In genomic region chr17:42136654-42137051, GRCh38 we compare ENCODE assay signal across 18 cellular contexts. TPM values are rescaled to one million over a fixed set of nuclear protein-coding genes. Genes with fewer than 3 reads are reported as not detected.
DNase-seq lines count a peak whose midpoint lies in the region; ATAC-seq, FAIRE-seq and TF ChIP-seq lines count a peak whose summit lies in the region.
"Had no signal": no experiment of that assay in that cellular context is flagged by ENCODE, and none has a peak within 500 bp of the region (broad histone marks: within the 10 kb centered on the region; RNA-seq: fewer than 3 reads in every experiment).

No MANE protein-coding gene starts in this region.

- H3K9ac ChIP-seq in astrocyte (ENCODE audit: low read length): no peak overlapping the region

- H3K27me3 ChIP-seq in left ventricle myocardium inferior (ENCODE audit: low read depth) (no peaks in the 10 kb centered on the region), astrocyte (ENCODE audit: insufficient read depth, low read length) (no peaks in the 10 kb centered on the region), muscle layer of duodenum (ENCODE audit: low read depth, low read length) (no peaks in the 10 kb centered on the region)

- H3K4me2 ChIP-seq in astrocyte (ENCODE audit: low read length): no peak overlapping the region

- H3K27ac ChIP-seq in left ventricle myocardium inferior (replicated peaks): peak overlapping the region; percentile 90
- no peak overlapping the region for H3K27ac ChIP-seq in astrocyte (ENCODE audit: low read depth, low read length)
- H3K27ac ChIP-seq in muscle layer of duodenum (ENCODE audit: low read length): peak overlapping the region; percentile 66
- H3K27ac ChIP-seq in urinary bladder (ENCODE audit: low read depth): peak overlapping the region; percentile 28

- 87% methylated on average over 3 of the region's 3 CpGs for WGBS in urinary bladder

- peaks cover 82% of the 10 kb centered on the region for H4K20me1 ChIP-seq in astrocyte (ENCODE audit: insufficient read depth, low read length)

- H3K4me1 ChIP-seq in left ventricle myocardium inferior (peaks cover 98% of the 10 kb centered on the region), astrocyte (ENCODE audit: insufficient read depth, low read length) (peaks cover 41% of the 10 kb centered on the region), muscle layer of duodenum (ENCODE audit: control insufficient read depth in 1 of 2, insufficient read depth in 2 of 2, low read length in 2 of 2) (peaks cover 35 to 55% of the 10 kb centered on the region in 2 donors), urinary bladder (ENCODE audit: insufficient read depth) (peaks cover 3% of the 10 kb centered on the region)

- H3K36me3 ChIP-seq in left ventricle myocardium inferior (no peaks in the 10 kb centered on the region), astrocyte (ENCODE audit: insufficient read depth, low read length) (no peaks in the 10 kb centered on the region), muscle layer of duodenum (ENCODE audit: control insufficient read depth in 1 of 2, insufficient read depth in 2 of 2, low read length in 2 of 2) (peaks cover 3 to 5% of the 10 kb centered on the region in 2 donors), urinary bladder (ENCODE audit: insufficient read depth) (no peaks in the 10 kb centered on the region)

- no peaks in the 10 kb centered on the region for H3K9me3 Mint-ChIP-seq in astrocyte (ENCODE audit: unreplicated experiment)
- H3K9me3 Mint-ChIP-seq: neural crest cell had no signal

- ATAC-seq in left ventricle myocardium superior (no peak), GM18873 (IDR thresholded peaks at IDR 0.05; ENCODE audit: low FRiP score, unreplicated experiment) (no peak)

- H3K36me3 Mint-ChIP-seq in astrocyte (ENCODE audit: low read depth, unreplicated experiment): peaks cover 14% of the 10 kb centered on the region

- peak overlapping the region; percentile 52 for H3K4me3 ChIP-seq in left ventricle myocardium inferior
- H3K4me3 ChIP-seq in astrocyte (ENCODE audit: insufficient read depth, low read depth, low read length): no peak overlapping the region
- peak overlapping the region in 1 of 2 donors; percentile 5 for H3K4me3 ChIP-seq in muscle layer of duodenum (ENCODE audit: low read depth in 1 of 2, low read length in 2 of 2)
- no peak overlapping the region for H3K4me3 ChIP-seq in urinary bladder (ENCODE audit: low read depth, low read length)
- H3K4me3 ChIP-seq: coronary artery had no signal

- peak overlapping the region; percentile 34 for H3K27ac Mint-ChIP-seq in astrocyte (ENCODE audit: unreplicated experiment)

- H3K27me3 Mint-ChIP-seq in astrocyte (ENCODE audit: low read depth, unreplicated experiment): no peaks in the 10 kb centered on the region

- no peaks in the 10 kb centered on the region for H3K9me3 ChIP-seq in left ventricle myocardium inferior (replicated peaks)
- no peaks in the 10 kb centered on the region for H3K9me3 ChIP-seq in astrocyte (ENCODE audit: insufficient read depth, low read depth, low read length)
- H3K9me3 ChIP-seq in muscle layer of duodenum (ENCODE audit: control insufficient read depth in 1 of 2, low read length in 2 of 2): no peaks in the 10 kb centered on the region

- peaks cover 98% of the 10 kb centered on the region for H3K79me2 ChIP-seq in astrocyte (ENCODE audit: insufficient read depth, low read length)

- intact Hi-C loops in left ventricle myocardium inferior (cut with micrococcal nuclease): no loop called here
- intact Hi-C loops in left ventricle myocardium superior (cut with micrococcal nuclease): no loop called here
- intact Hi-C loops in posterior cingulate gyrus (cut with DNase I): no loop called here

- DNase-seq in left ventricle myocardium inferior (no peak), left ventricle myocardium superior (no peak), astrocyte (ENCODE audit: low read depth) (no peak), posterior cingulate gyrus (no peak), cortex of kidney (lab: John Stamatoyannopoulos, UW) (no peak)
- DNase-seq: activated CD4-positive, alpha-beta T cell treated with anti-CD3 and anti-CD28 coated beads, Interleukin-2, amount 50 U/mL, for 4 hours; activated naive CD4-positive, alpha-beta T cell treated with Interleukin-2 at 50 U/mL for 16 hours; islet precursor cell; NCI-H1694 treated with DMSO at 0.1 percent for 48 hours; stimulated activated CD4-positive, alpha-beta T cell treated with anti-CD3 and anti-CD28 coated beads, Interleukin-12 subunit alpha, Interleukin-12 subunit beta, amount 100 ng/mL, for 4 hours had no signal

- TF ChIP-seq CTCF in left ventricle myocardium inferior (IDR thresholded peaks at IDR 0.05; ENCODE audit: borderline replicate concordance) (no peak), astrocyte (IDR thresholded peaks at IDR 0.05; ENCODE audit: insufficient read depth, low read depth, low read length) (no peak)

- H2AFZ ChIP-seq in astrocyte (ENCODE audit: low read depth, low read length): no peak overlapping the region

- no peak for FAIRE-seq in astrocyte (lab: Jason Lieb, UNC)
- FAIRE-seq: GM18507 had no signal

- H3K4me1 Mint-ChIP-seq in astrocyte (ENCODE audit: low read depth, unreplicated experiment): peaks cover 72% of the 10 kb centered on the region

- no peak overlapping the region for H3K4me3 Mint-ChIP-seq in astrocyte (ENCODE audit: unreplicated experiment)
- H3K4me3 Mint-ChIP-seq: neural crest cell had no signal

RNA-seq across cellular contexts. Expression of gene HSPB9, which starts 14.0 kb away (rescaled TPM):
- total RNA-seq in left ventricle myocardium inferior: not detected
- 0.12 TPM for total RNA-seq in left ventricle myocardium superior
- not detected in 2 replicates for total RNA-seq in astrocyte
- total RNA-seq in urinary bladder: not detected
- 0.11 TPM for polyA plus RNA-seq in urinary bladder
- total RNA-seq: fibroblast of villous mesenchyme had no signal
- polyA plus RNA-seq: BJ had no signal

RNA-seq across cellular contexts. Expression of gene KAT2A, which starts 15.5 kb away (rescaled TPM):
- 25.7 TPM for total RNA-seq in left ventricle myocardium inferior
- total RNA-seq in left ventricle myocardium superior: 26.1 TPM
- total RNA-seq in astrocyte: 23.6 and 25.5 TPM in 2 replicates
- 14.1 TPM for total RNA-seq in urinary bladder
- 44.3 TPM for polyA plus RNA-seq in urinary bladder

RNA-seq across cellular contexts. Expression of gene RAB5C, which starts 18.1 kb away (rescaled TPM):
- total RNA-seq in left ventricle myocardium inferior: 38.6 TPM
- 47.1 TPM for total RNA-seq in left ventricle myocardium superior
- total RNA-seq in astrocyte: 201 and 209 TPM in 2 replicates
- 40.5 TPM for total RNA-seq in urinary bladder
- polyA plus RNA-seq in urinary bladder: 198 TPM

RNA-seq across cellular contexts. Expression of gene DHX58, which starts 24.1 kb away (rescaled TPM):
- 3.1 TPM for total RNA-seq in left ventricle myocardium inferior
- total RNA-seq in left ventricle myocardium superior: 3.8 TPM
- total RNA-seq in astrocyte: 5.4 and 5.5 TPM in 2 replicates
- total RNA-seq in urinary bladder: 7.6 TPM
- polyA plus RNA-seq in urinary bladder: 16.1 TPM
- total RNA-seq: neural crest cell had no signal

RNA-seq across cellular contexts. Expression of gene ZNF385C, which starts 38.4 kb away (rescaled TPM):
- total RNA-seq in left ventricle myocardium inferior (0.49 TPM), left ventricle myocardium superior (0.20 TPM), astrocyte (0.36 and 0.39 TPM in 2 replicates), urinary bladder (1.2 TPM)
- polyA plus RNA-seq in urinary bladder: 0.65 TPM
- total RNA-seq: fibroblast of villous mesenchyme had no signal
- polyA plus RNA-seq: BJ had no signal
